ENCODE assay signal across 23 cellular contexts in the genomic region with DNA sequence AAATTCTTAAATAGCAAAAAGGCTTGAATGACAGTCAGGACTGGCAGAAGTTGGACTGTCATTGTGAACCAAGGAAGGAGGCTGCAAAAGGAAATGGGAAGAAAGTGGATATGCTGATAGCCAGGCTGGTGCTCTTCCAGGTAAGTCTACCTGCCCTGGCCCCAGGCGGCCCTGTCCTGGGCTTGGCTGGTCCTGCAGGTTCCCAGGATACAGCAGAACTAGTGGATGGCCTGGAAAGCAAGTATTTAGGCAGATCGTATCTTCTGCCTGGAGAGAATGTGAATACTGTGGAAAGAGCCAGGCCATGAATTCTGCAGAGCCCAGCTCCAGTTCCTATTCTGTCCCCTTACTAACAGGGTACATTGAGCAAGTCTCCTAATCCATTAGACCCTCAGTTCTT.
DNase-seq lines count a peak whose midpoint lies in the region; ATAC-seq and TF ChIP-seq lines count a peak whose summit lies in the region.
"Had no signal": no experiment of that assay in that cellular context is flagged by ENCODE, and none has a peak within 500 bp of the region (broad histone marks: within the 10 kb centered on the region; RNA-seq: fewer than 3 reads in every experiment).

No MANE protein-coding gene starts in this region.

- peaks cover 30% of the 10 kb centered on the region for H3K27me3 Mint-ChIP-seq in stimulated activated memory B cell treated with anti-CD40 and anti-IgM and Interleukin-4, amounts not matched to agents 10 μg/mL and 1 μg/mL and 100 μg/mL, for 72 hours

- no peak overlapping the region for H3K4me3 ChIP-seq in LNCaP clone FGC (ENCODE audit: low read depth, low read length)
- H3K4me3 ChIP-seq: BLaER1 had no signal

- H3K4me1 Mint-ChIP-seq in stimulated activated memory B cell treated with anti-CD40 and anti-IgM and Interleukin-4, amounts not matched to agents 10 μg/mL and 1 μg/mL and 100 μg/mL, for 72 hours, result peaks cover 38% of the 10 kb centered on the region

- no peaks in the 10 kb centered on the region for H3K36me3 Mint-ChIP-seq in stimulated activated memory B cell treated with anti-CD40 and anti-IgM and Interleukin-4, amounts not matched to agents 10 μg/mL and 1 μg/mL and 100 μg/mL, for 72 hours
- H3K36me3 Mint-ChIP-seq: CD14-positive monocyte; CD4-positive, alpha-beta memory T cell; CD4-positive, CD25-positive, alpha-beta regulatory T cell; CD8-positive, alpha-beta memory T cell had no signal

- no peak for TF ChIP-seq CTCF in LNCaP clone FGC (IDR thresholded peaks at IDR 0.05; ENCODE audit: control insufficient read depth, extremely low read depth, insufficient read depth)

- peak overlapping the region; percentile 48 for H3K27ac Mint-ChIP-seq in stimulated activated memory B cell treated with anti-CD40 and anti-IgM and Interleukin-4, amounts not matched to agents 10 μg/mL and 1 μg/mL and 100 μg/mL, for 72 hours
- H3K27ac Mint-ChIP-seq: CD14-positive monocyte; CD4-positive, alpha-beta memory T cell; CD4-positive, CD25-positive, alpha-beta regulatory T cell; CD8-positive, alpha-beta memory T cell had no signal

- DNase-seq in LNCaP clone FGC (ENCODE audit: low read depth) (peak; percentile 4), islet precursor cell (peak; percentile 81)
- no peak for DNase-seq in activated CD8-positive, alpha-beta memory T cell treated with anti-CD3 and anti-CD28 coated beads for 24 hours
- no peak for DNase-seq in stimulated activated CD4-positive, alpha-beta T cell treated with anti-CD3 and anti-CD28 coated beads, Interleukin-15, amount 100 ng/mL, for 24 hours
- DNase-seq: 8988T; ACHN; BE2C; C1 segment of cervical spinal cord; CD4-positive, alpha-beta memory T cell; CD4-positive, CD25-positive, alpha-beta regulatory T cell; CD8-positive, alpha-beta memory T cell; COR-L47; DMS 273 treated with DMSO at 0.1 percent for 48 hours; DMS153; DMS53; DMS79; DND-41; EL; GF-D8 had no signal

- H3K4me3 Mint-ChIP-seq in stimulated activated memory B cell treated with anti-CD40 and anti-IgM and Interleukin-4, amounts not matched to agents 10 μg/mL and 1 μg/mL and 100 μg/mL, for 72 hours, result no peak overlapping the region
- H3K4me3 Mint-ChIP-seq: CD14-positive monocyte; CD4-positive, alpha-beta memory T cell; CD4-positive, CD25-positive, alpha-beta regulatory T cell; CD8-positive, alpha-beta memory T cell had no signal

- ATAC-seq in stimulated activated memory B cell treated with anti-CD40 and anti-IgM and Interleukin-4, amounts not matched to agents 10 μg/mL and 1 μg/mL and 100 μg/mL, for 72 hours, result no peak
- no peak for ATAC-seq in GM21390 (IDR thresholded peaks at IDR 0.05; ENCODE audit: unreplicated experiment)

- no peaks in the 10 kb centered on the region for H3K9me3 Mint-ChIP-seq in stimulated activated memory B cell treated with anti-CD40 and anti-IgM and Interleukin-4, amounts not matched to agents 10 μg/mL and 1 μg/mL and 100 μg/mL, for 72 hours
- H3K9me3 Mint-ChIP-seq: CD4-positive, alpha-beta memory T cell; CD8-positive, alpha-beta memory T cell had no signal

Comparison
In these comparisons a context has a peak if more than half of its experiments do, and no peak if none do; other contexts are left out.
1. DNase-seq: peak in LNCaP clone FGC (single experiment) and islet precursor cell (single experiment); none in activated CD8-positive, alpha-beta memory T cell treated with anti-CD3 and anti-CD28 coated beads for 24 hours (single experiment) and stimulated activated CD4-positive, alpha-beta T cell treated with anti-CD3 and anti-CD28 coated beads, Interleukin-15, amount 100 ng/mL, for 24 hours (single experiment).